1 cellular context compared by ENCODE assay signal in genomic region chr1:155320661-155321576, GRCh38.
TF ChIP-seq lines count a peak whose summit lies in the region.

RUSC1 (plus strand) TSS chr1:155320894; CDS start chr1:155321774, 880 bp downstream.

TF ChIP-seq in WTC11, 78 proteins besides CTCF, POLR2A, EP300 and RAD21 (continued from another document and continues in another):
- TF ChIP-seq ZNF532 (CRISPR knock-in tag; IDR thresholded peaks at IDR 0.05; ENCODE audit: borderline replicate concordance) (0 out of 2 replicates have a peak, but pooled peaks have one; percentile 17), NFE2L1 (CRISPR knock-in tag; IDR thresholded peaks at IDR 0.05) (peak; percentile 80), FOXP1 (CRISPR knock-in tag; IDR thresholded peaks at IDR 0.05; ENCODE audit: borderline replicate concordance) (peak; percentile 70), ZNF281 (CRISPR knock-in tag; IDR thresholded peaks at IDR 0.05) (0 out of 2 replicates have a peak, but pooled peaks have one; percentile 56), ZNF671 (CRISPR knock-in tag; IDR thresholded peaks at IDR 0.05) (0 out of 2 replicates have a peak, but pooled peaks have one; percentile 76), PRDM15 (CRISPR knock-in tag; IDR thresholded peaks at IDR 0.05) (peak; percentile 34), ELF4 (CRISPR knock-in tag; IDR thresholded peaks at IDR 0.05; ENCODE audit: low read depth) (no peak), PRRX2 (CRISPR knock-in tag; IDR thresholded peaks at IDR 0.05) (no peak; the same call in none of the 2 replicates), SP1 (CRISPR knock-in tag; conservative IDR thresholded peaks at IDR 0.05) (peak; percentile 82), MAX (CRISPR knock-in tag; IDR thresholded peaks at IDR 0.05) (peak; percentile 53), ATF1 (CRISPR knock-in tag; IDR thresholded peaks at IDR 0.05) (no peak; the same call in 1 of the 2 replicates), MYBL2 (CRISPR knock-in tag; IDR thresholded peaks at IDR 0.05) (peak; percentile 49; the same call in 1 of the 2 replicates), SMAD3 (CRISPR knock-in tag; IDR thresholded peaks at IDR 0.05; ENCODE audit: borderline replicate concordance) (0 out of 2 replicates have a peak, but pooled peaks have one; percentile 23), NFATC4 (CRISPR knock-in tag; IDR thresholded peaks at IDR 0.05) (peak; percentile 85; the same call in 1 of the 2 replicates), E2F1 (CRISPR knock-in tag; IDR thresholded peaks at IDR 0.05) (no peak), AFF4 (CRISPR knock-in tag; IDR thresholded peaks at IDR 0.05; ENCODE audit: borderline replicate concordance) (0 out of 2 replicates have a peak, but pooled peaks have one; percentile 17), ARID4B (CRISPR knock-in tag; IDR thresholded peaks at IDR 0.05; ENCODE audit: borderline replicate concordance) (peak; percentile 55; the same call in 1 of the 2 replicates), ZNF396 (CRISPR knock-in tag; IDR thresholded peaks at IDR 0.05; ENCODE audit: borderline replicate concordance) (no peak), CBFB (CRISPR knock-in tag; IDR thresholded peaks at IDR 0.05; ENCODE audit: low read depth) (no peak; the same call in 1 of the 2 replicates), AR (CRISPR knock-in tag; IDR thresholded peaks at IDR 0.05) (peak; percentile 50; the same call in 1 of the 2 replicates), ZNF416 (CRISPR knock-in tag; IDR thresholded peaks at IDR 0.05) (peak; percentile 70; the same call in 1 of the 2 replicates), USF1 (CRISPR knock-in tag; IDR thresholded peaks at IDR 0.05) (0 out of 2 replicates have a peak, but pooled peaks have one; percentile 19), CREM (CRISPR knock-in tag; IDR thresholded peaks at IDR 0.05) (peak; percentile 60), TP53 (CRISPR knock-in tag; IDR thresholded peaks at IDR 0.05) (no peak)
